9 cellular contexts compared by ENCODE assay signal in the genomic region with DNA sequence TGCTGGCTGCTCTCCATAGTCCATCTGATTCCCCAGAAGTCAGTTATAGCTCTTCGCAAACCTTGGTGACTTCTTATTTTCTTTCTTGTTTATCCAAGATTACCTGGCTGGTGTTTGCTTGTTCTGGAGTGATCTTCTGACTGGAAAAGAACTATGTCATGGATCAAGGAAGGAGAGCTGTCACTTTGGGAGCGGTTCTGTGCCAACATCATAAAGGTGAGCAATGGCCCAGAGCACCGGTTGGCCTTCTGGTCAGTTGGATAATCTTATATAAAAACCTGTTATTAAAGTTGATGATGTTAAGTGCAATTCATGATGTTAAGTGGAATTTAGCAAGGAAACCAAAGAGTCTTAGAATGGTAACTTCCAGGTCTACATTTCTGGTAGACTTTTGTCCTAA. TPM values are rescaled to one million over a fixed set of nuclear protein-coding genes. Genes with fewer than 3 reads are reported as not detected.
DNase-seq lines count a peak whose midpoint lies in the region; ATAC-seq and FAIRE-seq lines count a peak whose summit lies in the region.
"Had no signal": no experiment of that assay in that cellular context is flagged by ENCODE, and none has a peak within 500 bp of the region (broad histone marks: within the 10 kb centered on the region; RNA-seq: fewer than 3 reads in every experiment).

No MANE protein-coding gene starts in this region.

- H3K4me1 Mint-ChIP-seq in activated CD4-positive, alpha-beta memory T cell treated with anti-CD3 and anti-CD28 coated beads, Interleukin-2, amount 10 ng/mL, durations not matched to agents 7 days and 5 days: peaks cover 24% of the 10 kb centered on the region

- FAIRE-seq in small intestine (lab: Jason Lieb, UNC): no peak

- H3K36me3 Mint-ChIP-seq in activated CD4-positive, alpha-beta memory T cell treated with anti-CD3 and anti-CD28 coated beads, Interleukin-2, amount 10 ng/mL, durations not matched to agents 7 days and 5 days (ENCODE audit: low read depth): peaks cover 10% of the 10 kb centered on the region

- H3K36me3 ChIP-seq in HAP-1 (replicated peaks): peaks cover 11% of the 10 kb centered on the region
- H3K36me3 ChIP-seq in iPS DF 6.9 (ENCODE audit: control insufficient read depth, insufficient read depth, low read length): peaks cover 2% of the 10 kb centered on the region; the same call in 1 of the 2 replicates
- H3K36me3 ChIP-seq in small intestine (ENCODE audit: control insufficient read depth in 2 of 2, insufficient read depth in 2 of 2, low read length in 2 of 2): peaks cover 0 to 2% of the 10 kb centered on the region in 2 donors

- DNase-seq in HAP-1 (ENCODE audit: low spot score in 2 of 2) (no peak), iPS DF 6.9 (ENCODE audit: low read depth, low spot score) (no peak), small intestine (peak; percentile 45), MV-4-11 (lab: John Stamatoyannopoulos, UW) (no peak), NCI-H748 treated with DMSO at 0.1 percent for 48 hours (lab: John Stamatoyannopoulos, UW) (no peak)
- no peak for DNase-seq in activated CD4-positive, alpha-beta memory T cell treated with anti-CD3 and anti-CD28 coated beads, Interleukin-2, amount 10 ng/mL, durations not matched to agents 7 days and 5 days
- no peak for DNase-seq in stimulated activated CD4-positive, alpha-beta T cell treated with anti-CD3 and anti-CD28 coated beads, Interleukin-4, amount 100 ng/mL, for 4 hours

- no peak overlapping the region for H3K27ac ChIP-seq in iPS DF 6.9 (ENCODE audit: low read length)
- peak overlapping the region; percentile 74 to 89 for H3K27ac ChIP-seq in small intestine (ENCODE audit: low read depth in 1 of 2, low read length in 1 of 2)

- H3K9me3 ChIP-seq in HAP-1: no peaks in the 10 kb centered on the region
- no peaks in the 10 kb centered on the region for H3K9me3 ChIP-seq in iPS DF 6.9 (ENCODE audit: control insufficient read depth, insufficient read depth, low read length)
- no peaks in the 10 kb centered on the region for H3K9me3 ChIP-seq in small intestine (ENCODE audit: control insufficient read depth, low read depth)

- in situ Hi-C loops in HAP-1 (cut with MboI; ENCODE audit: low sequenced_read_pairs): no loop called here

- POLR2A ChIA-PET in activated CD4-positive, alpha-beta memory T cell treated with anti-CD3 and anti-CD28 coated beads, Interleukin-2, amount 10 ng/mL, durations not matched to agents 7 days and 5 days (lab: Charles Lee): interaction anchor here (0.8 to 3.2 kb wide), 19 partner anchors 12 to 435 kb away, joined by 3 to 50 read pairs (median 6); a partner anchor contains a TSS

- CTCF ChIA-PET in activated CD4-positive, alpha-beta memory T cell treated with anti-CD3 and anti-CD28 coated beads, Interleukin-2, amount 10 ng/mL, durations not matched to agents 7 days and 5 days (lab: Charles Lee): interaction anchor here (0.8 to 3.1 kb wide), 13 partner anchors 12 to 269 kb away, joined by 3 to 30 read pairs (median 3); a partner anchor contains a TSS

- peaks cover 4% of the 10 kb centered on the region for H3K27me3 Mint-ChIP-seq in activated CD4-positive, alpha-beta memory T cell treated with anti-CD3 and anti-CD28 coated beads, Interleukin-2, amount 10 ng/mL, durations not matched to agents 7 days and 5 days

- WGBS in iPS DF 6.9 (ENCODE audit: insufficient coverage, insufficient read length): no CpG with 5 or more reads among the region's 3 CpGs
- 29 to 32% (median 29%) methylated on average over 3 of the region's 3 CpGs for WGBS in small intestine, 3 donors

- H3K4me3 ChIP-seq in HAP-1: peak overlapping the region; percentile 71
- peak overlapping the region; percentile 67; the same call in 1 of the 2 replicates for H3K4me3 ChIP-seq in iPS DF 6.9 (ENCODE audit: low read length)
- H3K4me3 ChIP-seq in small intestine (ENCODE audit: low read depth in 1 of 2, low read length in 2 of 2): peak overlapping the region; percentile 55 to 61

- peak overlapping the region; percentile 98 for H3K4me3 Mint-ChIP-seq in activated CD4-positive, alpha-beta memory T cell treated with anti-CD3 and anti-CD28 coated beads, Interleukin-2, amount 10 ng/mL, durations not matched to agents 7 days and 5 days

- H3K27ac Mint-ChIP-seq in activated CD4-positive, alpha-beta memory T cell treated with anti-CD3 and anti-CD28 coated beads, Interleukin-2, amount 10 ng/mL, durations not matched to agents 7 days and 5 days: peak overlapping the region; percentile 92

- H3K27me3 ChIP-seq in HAP-1 (ENCODE audit: low read depth) (no peaks in the 10 kb centered on the region), iPS DF 6.9 (ENCODE audit: control insufficient read depth, insufficient read depth, low read length) (no peaks in the 10 kb centered on the region), small intestine (ENCODE audit: control insufficient read depth in 2 of 2, insufficient read depth in 2 of 2, low read length in 2 of 2) (no peaks in the 10 kb centered on the region)

- H3K4me1 ChIP-seq in HAP-1 (peaks cover 22% of the 10 kb centered on the region), iPS DF 6.9 (ENCODE audit: control insufficient read depth, insufficient read depth, low read length) (no peaks in the 10 kb centered on the region), small intestine (ENCODE audit: control insufficient read depth in 2 of 2, insufficient read depth in 1 of 2, low read depth in 1 of 2, low read length in 1 of 2) (peaks cover 0 to 7% of the 10 kb centered on the region in 2 donors)

- no peak for ATAC-seq in HG02852 (IDR thresholded peaks at IDR 0.05; ENCODE audit: unreplicated experiment)

- no peaks in the 10 kb centered on the region for H3K9me3 Mint-ChIP-seq in activated CD4-positive, alpha-beta memory T cell treated with anti-CD3 and anti-CD28 coated beads, Interleukin-2, amount 10 ng/mL, durations not matched to agents 7 days and 5 days

RNA-seq across cellular contexts. Expression of a gene that starts 0.7 kb away (rescaled TPM):
- total RNA-seq in activated CD4-positive, alpha-beta memory T cell treated with anti-CD3 and anti-CD28 coated beads, Interleukin-2, amount 10 ng/mL, durations not matched to agents 7 days and 5 days: 10 to 100 TPM; 49.7 to 52.3 TPM
- polyA plus RNA-seq in small intestine: 10 to 100 TPM; 21.2 to 31.0 (median 30.5) TPM

RNA-seq across cellular contexts. Expression of a gene that starts 22.2 kb away (rescaled TPM):
- not detected for total RNA-seq in activated CD4-positive, alpha-beta memory T cell treated with anti-CD3 and anti-CD28 coated beads, Interleukin-2, amount 10 ng/mL, durations not matched to agents 7 days and 5 days
- polyA plus RNA-seq in small intestine: not detected
- total RNA-seq: renal cortical epithelial cell had no signal

RNA-seq across cellular contexts. Expression of a gene that starts 39.4 kb away (rescaled TPM):
- total RNA-seq in activated CD4-positive, alpha-beta memory T cell treated with anti-CD3 and anti-CD28 coated beads, Interleukin-2, amount 10 ng/mL, durations not matched to agents 7 days and 5 days: 100 to 1,000 TPM; 853 to 877 TPM
- 100 to 1,000 TPM; 231 to 855 (median 321) TPM for polyA plus RNA-seq in small intestine
